ENCODE assay signal across 8 cellular contexts in the genomic region with DNA sequence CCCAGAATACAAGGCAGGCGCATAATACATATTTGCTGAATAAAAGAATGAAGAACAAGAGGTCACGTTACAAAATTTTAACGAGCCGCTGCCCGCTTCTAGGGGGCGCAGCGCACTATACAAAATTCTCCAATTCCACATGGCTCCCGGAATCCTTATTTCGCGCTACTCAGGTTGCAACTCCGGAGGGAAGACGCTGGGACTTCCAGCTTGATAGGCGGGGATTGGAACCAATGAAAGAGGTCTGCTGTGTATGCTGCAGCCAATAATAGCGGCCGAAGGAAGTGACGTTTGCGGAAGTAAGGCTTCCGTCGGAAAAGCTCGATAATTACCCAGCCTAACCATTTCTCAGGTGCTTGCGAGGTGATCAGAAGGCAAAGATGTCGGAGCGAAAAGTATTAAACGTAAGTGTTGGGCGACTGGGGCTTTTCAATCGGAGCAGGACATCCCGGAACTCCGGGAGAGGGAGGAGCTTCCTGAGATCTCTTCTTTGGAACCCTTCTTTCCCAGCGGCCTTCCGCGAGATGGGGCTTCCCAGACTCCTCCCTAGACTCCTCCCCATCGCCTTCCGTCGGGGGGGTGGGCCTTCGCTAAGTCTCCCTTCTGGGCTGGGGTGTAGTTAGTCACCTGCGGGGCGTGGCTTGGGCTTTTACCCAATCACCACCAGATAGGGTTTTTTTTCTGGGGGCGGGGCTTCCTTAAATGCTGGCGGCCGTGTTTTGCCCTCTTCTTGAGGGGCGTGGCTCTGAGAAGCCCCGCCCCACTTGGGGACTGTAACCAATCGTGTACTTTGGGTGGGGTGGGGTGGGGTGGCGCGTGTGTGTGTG. TPM values are rescaled to one million over a fixed set of nuclear protein-coding genes. Genes with fewer than 3 reads are reported as not detected.
DNase-seq lines count a peak whose midpoint lies in the region; ATAC-seq and TF ChIP-seq lines count a peak whose summit lies in the region.

A gene (plus strand): TSS at position 314 of the 827 bp plus-strand sequence. CDS start 67 bp downstream, at position 381.

- peaks cover 8% of the 10 kb centered on the region; the same call in 1 of the 2 replicates for H3K36me3 ChIP-seq in GM23338 (ENCODE audit: insufficient read depth)

- H3K4me2 ChIP-seq in GM23338, result peak within 1 kb of the TSS; percentile 72

- peak within 1 kb of the TSS; percentile 90 for H3K27ac ChIP-seq in GM23338 (ENCODE audit: low read depth)

- H3K4me3 Mint-ChIP-seq in GM23338 (peak within 1 kb of the TSS; percentile 93), naive B cell (peak within 1 kb of the TSS; percentile 84 to 100 (median 98))
- H3K4me3 Mint-ChIP-seq in activated T-helper 1 cell treated with anti-CD3 and anti-CD28 coated beads, Interleukin-12 subunit alpha, Interleukin-12 subunit beta, Interleukin-2, Interleukin-4 antibody, amounts not matched to agents 30 ng/mL and 10 ng/mL and 1 ng/mL, durations not matched to agents 14 hours and 24 hours and 36 hours, result peak within 1 kb of the TSS; percentile 96
- H3K4me3 Mint-ChIP-seq in stimulated activated memory B cell treated with anti-CD40 and anti-IgM and Interleukin-4, amounts not matched to agents 10 μg/mL and 1 μg/mL and 100 μg/mL, for 72 hours, result peak within 1 kb of the TSS; percentile 93

- ATAC-seq in GM23338 (peak; percentile 96), naive B cell (ENCODE audit: low read depth in 2 of 2) (peak; percentile 90 to 91)
- ATAC-seq in stimulated activated memory B cell treated with anti-CD40 and anti-IgM and Interleukin-4, amounts not matched to agents 10 μg/mL and 1 μg/mL and 100 μg/mL, for 72 hours, result peak; percentile 97

- H3K9me3 Mint-ChIP-seq in GM23338 (peaks cover 6% of the 10 kb centered on the region), naive B cell (peaks cover 0 to 3% (median 0%) of the 10 kb centered on the region in 7 donors)
- peaks cover 2% of the 10 kb centered on the region for H3K9me3 Mint-ChIP-seq in activated T-helper 1 cell treated with anti-CD3 and anti-CD28 coated beads, Interleukin-12 subunit alpha, Interleukin-12 subunit beta, Interleukin-2, Interleukin-4 antibody, amounts not matched to agents 30 ng/mL and 10 ng/mL and 1 ng/mL, durations not matched to agents 14 hours and 24 hours and 36 hours
- peaks cover under 1% of the 10 kb centered on the region for H3K9me3 Mint-ChIP-seq in stimulated activated memory B cell treated with anti-CD40 and anti-IgM and Interleukin-4, amounts not matched to agents 10 μg/mL and 1 μg/mL and 100 μg/mL, for 72 hours

- H3K36me3 Mint-ChIP-seq in GM23338 (ENCODE audit: low read depth) (peaks cover 33% of the 10 kb centered on the region), naive B cell (peaks cover 0 to 29% of the 10 kb centered on the region in 2 donors)
- peaks cover 36% of the 10 kb centered on the region for H3K36me3 Mint-ChIP-seq in activated T-helper 1 cell treated with anti-CD3 and anti-CD28 coated beads, Interleukin-12 subunit alpha, Interleukin-12 subunit beta, Interleukin-2, Interleukin-4 antibody, amounts not matched to agents 30 ng/mL and 10 ng/mL and 1 ng/mL, durations not matched to agents 14 hours and 24 hours and 36 hours (ENCODE audit: low read depth)
- H3K36me3 Mint-ChIP-seq in stimulated activated memory B cell treated with anti-CD40 and anti-IgM and Interleukin-4, amounts not matched to agents 10 μg/mL and 1 μg/mL and 100 μg/mL, for 72 hours, result peaks cover 35% of the 10 kb centered on the region

- peak; percentile 64 to 70 for TF ChIP-seq CTCF in GM23338 (conservative IDR thresholded peaks at IDR 0.05; ENCODE audit: low read depth in 2 of 2)

- H3K27me3 ChIP-seq in GM23338 (ENCODE audit: insufficient read depth), result no peaks in the 10 kb centered on the region

- H3K27ac Mint-ChIP-seq in GM23338 (peak within 1 kb of the TSS; percentile 99), naive B cell (peak within 1 kb of the TSS; percentile 99 to 100 (median 100))
- H3K27ac Mint-ChIP-seq in activated T-helper 1 cell treated with anti-CD3 and anti-CD28 coated beads, Interleukin-12 subunit alpha, Interleukin-12 subunit beta, Interleukin-2, Interleukin-4 antibody, amounts not matched to agents 30 ng/mL and 10 ng/mL and 1 ng/mL, durations not matched to agents 14 hours and 24 hours and 36 hours, result peak within 1 kb of the TSS; percentile 100
- H3K27ac Mint-ChIP-seq in stimulated activated memory B cell treated with anti-CD40 and anti-IgM and Interleukin-4, amounts not matched to agents 10 μg/mL and 1 μg/mL and 100 μg/mL, for 72 hours, result peak within 1 kb of the TSS; percentile 99

- H3K4me3 ChIP-seq in GM23338, result peak within 1 kb of the TSS; percentile 50

- H2AFZ ChIP-seq in GM23338, result peak within 1 kb of the TSS; percentile 86

- H3K4me1 Mint-ChIP-seq in GM23338, result no peaks in the 10 kb centered on the region; the same call in 2 of the 3 replicates
- H3K4me1 Mint-ChIP-seq in activated T-helper 1 cell treated with anti-CD3 and anti-CD28 coated beads, Interleukin-12 subunit alpha, Interleukin-12 subunit beta, Interleukin-2, Interleukin-4 antibody, amounts not matched to agents 30 ng/mL and 10 ng/mL and 1 ng/mL, durations not matched to agents 14 hours and 24 hours and 36 hours (ENCODE audit: low read depth), result peaks cover 11% of the 10 kb centered on the region
- peaks cover 22 to 37% (median 30%) of the 10 kb centered on the region in 3 donors for H3K4me1 Mint-ChIP-seq in naive B cell
- H3K4me1 Mint-ChIP-seq in stimulated activated memory B cell treated with anti-CD40 and anti-IgM and Interleukin-4, amounts not matched to agents 10 μg/mL and 1 μg/mL and 100 μg/mL, for 72 hours, result peaks cover 30% of the 10 kb centered on the region

- H4K20me1 ChIP-seq in GM23338 (replicated peaks; ENCODE audit: insufficient read depth), result no peaks in the 10 kb centered on the region

- no peaks in the 10 kb centered on the region for H3K9me2 ChIP-seq in GM23338 (ENCODE audit: insufficient read depth)

- peak; percentile 100 for DNase-seq in EL
- DNase-seq in GM23338 (ENCODE audit: low spot score), result peak; percentile 100
- peak; percentile 99 for DNase-seq in LHCN-M2 (ENCODE audit: low read depth)
- DNase-seq in RPMI7951 (ENCODE audit: low read depth), result peak; percentile 99
- peak; percentile 99 for DNase-seq in activated T-helper 1 cell treated with anti-CD3 and anti-CD28 coated beads, Interleukin-12 subunit alpha, Interleukin-12 subunit beta, Interleukin-2, Interleukin-4 antibody, amounts not matched to agents 30 ng/mL and 10 ng/mL and 1 ng/mL, durations not matched to agents 14 hours and 24 hours and 36 hours (ENCODE audit: low spot score)
- peak; percentile 99 for DNase-seq in fibroblast of gingiva (ENCODE audit: low read depth)
- peak; percentile 98 for DNase-seq in naive B cell

- peaks cover 8% of the 10 kb centered on the region for H3K79me2 ChIP-seq in GM23338 (replicated peaks; ENCODE audit: insufficient read depth)

- 0 out of 2 replicates have a peak, but pooled peaks cover 4% of the 10 kb centered on the region for H3K4me1 ChIP-seq in GM23338 (ENCODE audit: insufficient read depth)

- intact Hi-C loops in activated T-helper 1 cell treated with anti-CD3 and anti-CD28 coated beads, Interleukin-12 subunit alpha, Interleukin-12 subunit beta, Interleukin-2, Interleukin-4 antibody, amounts not matched to agents 30 ng/mL and 10 ng/mL and 1 ng/mL, durations not matched to agents 14 hours and 24 hours and 36 hours (cut with micrococcal nuclease), result loop anchor here (1.0 to 2.0 kb wide), 11 partner anchors 18 to 484 kb away; a partner anchor contains a TSS

- peaks cover 5% of the 10 kb centered on the region for H3K27me3 Mint-ChIP-seq in GM23338 (ENCODE audit: insufficient read depth, low read depth, poor library complexity)
- no peaks in the 10 kb centered on the region for H3K27me3 Mint-ChIP-seq in activated T-helper 1 cell treated with anti-CD3 and anti-CD28 coated beads, Interleukin-12 subunit alpha, Interleukin-12 subunit beta, Interleukin-2, Interleukin-4 antibody, amounts not matched to agents 30 ng/mL and 10 ng/mL and 1 ng/mL, durations not matched to agents 14 hours and 24 hours and 36 hours (ENCODE audit: insufficient read depth)
- H3K27me3 Mint-ChIP-seq in naive B cell, result no peaks in the 10 kb centered on the region
- H3K27me3 Mint-ChIP-seq in stimulated activated memory B cell treated with anti-CD40 and anti-IgM and Interleukin-4, amounts not matched to agents 10 μg/mL and 1 μg/mL and 100 μg/mL, for 72 hours, result no peaks in the 10 kb centered on the region

- 0 out of 2 replicates have a peak, but pooled peaks cover 6% of the 10 kb centered on the region for H3F3A ChIP-seq in GM23338 (replicated peaks; ENCODE audit: low read depth)

TF ChIP-seq in GM23338, 12 proteins besides CTCF, POLR2A, EP300 and RAD21:
- TF ChIP-seq CREB1 (CRISPR knock-in tag; IDR thresholded peaks at IDR 0.05; ENCODE audit: low read depth) (peak; percentile 97), POLR2AphosphoS5 (IDR thresholded peaks at IDR 0.05; ENCODE audit: low read depth) (peak; percentile 60), EZH2phosphoT487 (IDR thresholded peaks at IDR 0.05; ENCODE audit: unreplicated experiment) (no peak)

RNA-seq across cellular contexts. Expression of the gene that starts here (rescaled TPM):
- 27.3 and 33.4 TPM in 2 replicates for total RNA-seq in GM23338 (2014; rRNA removed; shearing (Covaris generic))
- polyA plus RNA-seq in GM23338 (2016; fragmentation: Nextera tagmentation; extraction: Ambion mirVana) (27.6 and 28.8 TPM in 2 replicates), naive B cell (ENCODE audit: low read depth in 6 of 6) (10 to 100 TPM; 25.0 to 42.8 (median 30.7) TPM)
- total RNA-seq in LHCN-M2 (2014; rRNA removed), result 16.8 and 24.2 TPM in 2 replicates
- 18.9 TPM for polyA plus RNA-seq in LHCN-M2 (2012)
- total RNA-seq in RPMI7951 (2014; rRNA removed; shearing (Covaris generic)), result 20.3 and 22.3 TPM in 2 replicates
- total RNA-seq in activated T-helper 1 cell treated with anti-CD3 and anti-CD28 coated beads, Interleukin-12 subunit alpha, Interleukin-12 subunit beta, Interleukin-2, Interleukin-4 antibody, amounts not matched to agents 30 ng/mL and 10 ng/mL and 1 ng/mL, durations not matched to agents 14 hours and 24 hours and 36 hours, result 36.8 and 40.6 TPM in 2 replicates

Comparison
In these comparisons a context has a peak if more than half of its experiments do, and no peak if none do; other contexts are left out.
1. Peak in every context shown above with its lines: DNase-seq, ATAC-seq, H3K4me3 ChIP-seq and H3K27ac ChIP-seq.